15 cellular contexts compared by ENCODE assay signal in the genomic region with DNA sequence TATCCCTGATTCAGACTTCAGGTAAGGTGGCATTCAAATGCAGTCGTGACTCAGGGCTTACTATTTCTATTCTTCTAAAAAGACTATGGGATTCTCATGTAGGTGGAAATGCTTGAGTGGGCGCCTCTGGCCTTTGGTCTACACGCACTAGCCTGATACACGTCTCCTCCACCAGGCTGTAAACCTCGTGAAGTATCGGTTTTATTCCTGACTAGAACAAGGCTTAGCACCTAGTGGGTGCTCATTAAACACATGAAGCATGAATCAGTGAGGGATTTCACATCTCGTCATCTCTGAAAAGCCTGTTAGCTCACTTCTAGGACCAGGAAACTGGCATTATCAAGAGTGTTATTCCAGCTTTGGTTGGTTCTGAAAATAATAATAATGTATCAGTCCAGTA. TPM values are rescaled to one million over a fixed set of nuclear protein-coding genes. Genes with fewer than 3 reads are reported as not detected.
DNase-seq lines count a peak whose midpoint lies in the region; ATAC-seq and TF ChIP-seq lines count a peak whose summit lies in the region.
"Had no signal": no experiment of that assay in that cellular context is flagged by ENCODE, and none has a peak within 500 bp of the region (broad histone marks: within the 10 kb centered on the region; RNA-seq: fewer than 3 reads in every experiment).

No MANE protein-coding gene starts in this region.

- no peak overlapping the region for H3K4me3 Mint-ChIP-seq in activated naive CD8-positive, alpha-beta T cell treated with anti-CD3 and anti-CD28 coated beads, Interleukin-2, amount 50 U/mL, for 24 hours
- H3K4me3 Mint-ChIP-seq in activated naive CD8-positive, alpha-beta T cell treated with anti-CD3 and anti-CD28 coated beads for 36 hours = no peak overlapping the region
- peak overlapping the region; percentile 56 to 63 for H3K4me3 Mint-ChIP-seq in stimulated activated naive CD8-positive, alpha-beta T cell treated with anti-CD3 and anti-CD28 coated beads, Interleukin-15, amount 100 ng/mL, for 72 hours
- H3K4me3 Mint-ChIP-seq: memory B cell had no signal

- H3K9me3 Mint-ChIP-seq in activated naive CD8-positive, alpha-beta T cell treated with anti-CD3 and anti-CD28 coated beads, Interleukin-2, amount 50 U/mL, for 24 hours = no peaks in the 10 kb centered on the region
- no peaks in the 10 kb centered on the region for H3K9me3 Mint-ChIP-seq in activated naive CD8-positive, alpha-beta T cell treated with anti-CD3 and anti-CD28 coated beads for 36 hours
- no peaks in the 10 kb centered on the region for H3K9me3 Mint-ChIP-seq in stimulated activated naive CD8-positive, alpha-beta T cell treated with anti-CD3 and anti-CD28 coated beads, Interleukin-15, amount 100 ng/mL, for 72 hours
- H3K9me3 Mint-ChIP-seq: memory B cell had no signal

- H3K27ac Mint-ChIP-seq in activated naive CD8-positive, alpha-beta T cell treated with anti-CD3 and anti-CD28 coated beads, Interleukin-2, amount 50 U/mL, for 24 hours = peak overlapping the region; percentile 77
- no peak overlapping the region for H3K27ac Mint-ChIP-seq in activated naive CD8-positive, alpha-beta T cell treated with anti-CD3 and anti-CD28 coated beads for 36 hours
- no peak overlapping the region for H3K27ac Mint-ChIP-seq in stimulated activated naive CD8-positive, alpha-beta T cell treated with anti-CD3 and anti-CD28 coated beads, Interleukin-15, amount 100 ng/mL, for 72 hours
- H3K27ac Mint-ChIP-seq: memory B cell had no signal

- peak; percentile 58 for ATAC-seq in activated naive CD8-positive, alpha-beta T cell treated with anti-CD3 and anti-CD28 coated beads, Interleukin-2, amount 50 U/mL, for 24 hours
- no peak for ATAC-seq in stimulated activated naive CD8-positive, alpha-beta T cell treated with anti-CD3 and anti-CD28 coated beads, Interleukin-15, amount 100 ng/mL, for 72 hours

- WGBS in esophagus squamous epithelium, 2 donors = 41 to 42% methylated on average over 6 to 7 of the region's 7 CpGs

- no peaks in the 10 kb centered on the region for H3K36me3 Mint-ChIP-seq in activated naive CD8-positive, alpha-beta T cell treated with anti-CD3 and anti-CD28 coated beads, Interleukin-2, amount 50 U/mL, for 24 hours (ENCODE audit: low read depth)
- H3K36me3 Mint-ChIP-seq in activated naive CD8-positive, alpha-beta T cell treated with anti-CD3 and anti-CD28 coated beads for 36 hours = no peaks in the 10 kb centered on the region
- H3K36me3 Mint-ChIP-seq: memory B cell had no signal

- no peaks in the 10 kb centered on the region for H3K36me3 ChIP-seq in esophagus squamous epithelium
- H3K36me3 ChIP-seq in H7 (replicated peaks; ENCODE audit: control insufficient read depth, insufficient read depth, low read length) = no peaks in the 10 kb centered on the region
- H3K36me3 ChIP-seq: adrenal gland, HAP-1 had no signal

- peak overlapping the region; percentile 63 to 89 (median 82) for H3K27ac ChIP-seq in esophagus squamous epithelium
- H3K27ac ChIP-seq: adrenal gland had no signal

- H3K27me3 Mint-ChIP-seq in activated naive CD8-positive, alpha-beta T cell treated with anti-CD3 and anti-CD28 coated beads, Interleukin-2, amount 50 U/mL, for 24 hours = no peaks in the 10 kb centered on the region
- H3K27me3 Mint-ChIP-seq in activated naive CD8-positive, alpha-beta T cell treated with anti-CD3 and anti-CD28 coated beads for 36 hours = no peaks in the 10 kb centered on the region
- peaks cover 8% of the 10 kb centered on the region for H3K27me3 Mint-ChIP-seq in stimulated activated naive CD8-positive, alpha-beta T cell treated with anti-CD3 and anti-CD28 coated beads, Interleukin-15, amount 100 ng/mL, for 72 hours

- H3K9me3 ChIP-seq in esophagus squamous epithelium = peaks cover 0 to 2% (median 0%) of the 10 kb centered on the region in 3 donors
- H3K9me3 ChIP-seq: adrenal gland, HAP-1 had no signal

- peak in 3 of 6 experiments; percentile 8 to 42 (median 8) for TF ChIP-seq CTCF in esophagus squamous epithelium (IDR thresholded peaks at IDR 0.05)

- H3K27me3 ChIP-seq in esophagus squamous epithelium (no peaks in the 10 kb centered on the region), H7 (ENCODE audit: control insufficient read depth, insufficient read depth, low read length) (no peaks in the 10 kb centered on the region)
- H3K27me3 ChIP-seq: adrenal gland had no signal

- DNase-seq in activated naive CD8-positive, alpha-beta T cell treated with anti-CD3 and anti-CD28 coated beads, Interleukin-2, amount 50 U/mL, for 24 hours = peak; percentile 19
- DNase-seq in activated naive CD8-positive, alpha-beta T cell treated with anti-CD3 and anti-CD28 coated beads for 36 hours = no peak
- DNase-seq in HK-2 (ENCODE audit: unreplicated experiment) (peak; percentile 49), esophagus squamous epithelium (lab: John Stamatoyannopoulos, UW) (no peak), AG08395 (ENCODE audit: low spot score) (no peak), H7 (no peak), NCI-H2029 treated with DMSO at 0.1 percent for 48 hours (lab: John Stamatoyannopoulos, UW) (no peak)
- no peak for DNase-seq in stimulated activated naive CD8-positive, alpha-beta T cell treated with anti-CD3 and anti-CD28 coated beads, Interleukin-15, amount 100 ng/mL, for 72 hours
- DNase-seq: activated CD4-positive, CD25-positive, alpha-beta regulatory T cell treated with anti-CD3 and anti-CD28 coated beads, Interleukin-2, amount 50 U/mL, for 72 hours; adrenal gland; cortex of kidney; NCI-H345 had no signal

- peaks cover 42% of the 10 kb centered on the region for H3K4me1 Mint-ChIP-seq in activated naive CD8-positive, alpha-beta T cell treated with anti-CD3 and anti-CD28 coated beads, Interleukin-2, amount 50 U/mL, for 24 hours
- peaks cover 30% of the 10 kb centered on the region for H3K4me1 Mint-ChIP-seq in activated naive CD8-positive, alpha-beta T cell treated with anti-CD3 and anti-CD28 coated beads for 36 hours
- H3K4me1 Mint-ChIP-seq in stimulated activated naive CD8-positive, alpha-beta T cell treated with anti-CD3 and anti-CD28 coated beads, Interleukin-15, amount 100 ng/mL, for 72 hours = peaks cover 50% of the 10 kb centered on the region

- H3K4me1 ChIP-seq in esophagus squamous epithelium = peaks cover 8 to 60% (median 20%) of the 10 kb centered on the region in 3 donors
- H3K4me1 ChIP-seq: adrenal gland, HAP-1 had no signal

- TF ChIP-seq POLR2A in esophagus squamous epithelium (IDR thresholded peaks at IDR 0.05) = no peak

- intact Hi-C loops in esophagus squamous epithelium (cut with DNase I) = loop anchor here (5.0 kb wide), 1 partner anchor 53 kb away; no protein-coding TSS in a partner anchor

- H3K4me3 ChIP-seq in esophagus squamous epithelium (no peak overlapping the region), H7 (ENCODE audit: insufficient read depth, low read depth, low read length) (no peak overlapping the region)
- H3K4me3 ChIP-seq: adrenal gland, HAP-1 had no signal

RNA-seq across cellular contexts. Expression of a gene that starts 17.7 kb away (rescaled TPM):
- not detected for total RNA-seq in activated naive CD8-positive, alpha-beta T cell treated with anti-CD3 and anti-CD28 coated beads for 36 hours
- not detected for total RNA-seq in esophagus squamous epithelium
- not detected in 2 replicates for total RNA-seq in H7 (2014; rRNA removed; shearing (Covaris generic))
- total RNA-seq: osteocyte had no signal

RNA-seq across cellular contexts. Expression of a gene that starts 55.6 kb away (rescaled TPM):
- total RNA-seq in activated naive CD8-positive, alpha-beta T cell treated with anti-CD3 and anti-CD28 coated beads for 36 hours = 10 to 100 TPM; 32.4 to 35.8 TPM
- 10 to 100 TPM in 1 of 4 donors, 1 to 10 TPM in 3; 7.8 to 15.6 (median 8.6) TPM for total RNA-seq in esophagus squamous epithelium
- total RNA-seq in H7 (2014; rRNA removed; shearing (Covaris generic)) = 11.8 and 15.0 TPM in 2 replicates

RNA-seq across cellular contexts. Expression of a gene that starts 56.5 kb away (rescaled TPM):
- total RNA-seq in activated naive CD8-positive, alpha-beta T cell treated with anti-CD3 and anti-CD28 coated beads for 36 hours = 10 to 100 TPM; 24.7 to 27.6 TPM
- 10 to 100 TPM; 30.3 to 47.1 (median 34.2) TPM for total RNA-seq in esophagus squamous epithelium
- total RNA-seq in H7 (2014; rRNA removed; shearing (Covaris generic)) = 9.0 and 9.5 TPM in 2 replicates

Comparison
In these comparisons a context has a peak if more than half of its experiments do, and no peak if none do; other contexts are left out.
1. DNase-seq: peak in activated naive CD8-positive, alpha-beta T cell treated with anti-CD3 and anti-CD28 coated beads, Interleukin-2, amount 50 U/mL, for 24 hours (single experiment) and HK-2 (single experiment); none in activated naive CD8-positive, alpha-beta T cell treated with anti-CD3 and anti-CD28 coated beads for 36 hours (single experiment), esophagus squamous epithelium (single experiment), stimulated activated naive CD8-positive, alpha-beta T cell treated with anti-CD3 and anti-CD28 coated beads, Interleukin-15, amount 100 ng/mL, for 72 hours (0 of 2), AG08395 (single experiment), H7 (single experiment) and NCI-H2029 treated with DMSO at 0.1 percent for 48 hours (single experiment).
2. H3K4me3 Mint-ChIP-seq: peak in stimulated activated naive CD8-positive, alpha-beta T cell treated with anti-CD3 and anti-CD28 coated beads, Interleukin-15, amount 100 ng/mL, for 72 hours (2 of 2); none in activated naive CD8-positive, alpha-beta T cell treated with anti-CD3 and anti-CD28 coated beads, Interleukin-2, amount 50 U/mL, for 24 hours (single experiment) and activated naive CD8-positive, alpha-beta T cell treated with anti-CD3 and anti-CD28 coated beads for 36 hours (single experiment).